ENCODE assay signal across 16 cellular contexts in the genomic region with DNA sequence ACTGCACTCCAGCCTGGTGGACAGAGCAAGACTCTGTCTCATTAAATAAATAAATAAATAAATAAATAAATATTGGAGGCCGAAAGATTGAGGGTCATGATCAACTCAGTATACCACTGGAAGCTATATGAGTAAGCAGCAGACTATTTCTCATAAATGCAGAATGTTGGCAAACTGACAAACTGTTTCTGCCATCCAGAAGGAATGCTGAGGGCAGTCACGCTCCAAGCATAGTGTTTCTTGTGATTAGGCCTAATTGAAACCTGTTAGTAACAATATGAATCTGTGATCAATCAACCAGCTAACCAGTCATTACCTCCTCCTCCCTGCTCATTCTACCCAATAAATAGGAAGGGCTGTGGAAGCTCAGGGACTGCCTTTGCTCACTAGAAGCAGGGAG. TPM values are rescaled to one million over a fixed set of nuclear protein-coding genes. Genes with fewer than 3 reads are reported as not detected.
DNase-seq lines count a peak whose midpoint lies in the region; ATAC-seq and TF ChIP-seq lines count a peak whose summit lies in the region.
"Had no signal": no experiment of that assay in that cellular context is flagged by ENCODE, and none has a peak within 500 bp of the region (broad histone marks: within the 10 kb centered on the region; RNA-seq: fewer than 3 reads in every experiment).

No MANE protein-coding gene starts in this region.

- H3K9ac ChIP-seq in IMR-90 (ENCODE audit: low read depth, low read length), result no peak overlapping the region

- H3K4me3 ChIP-seq in AG09309 (ENCODE audit: control insufficient read depth, low read depth, low read length), result no peak overlapping the region
- H3K4me3 ChIP-seq in IMR-90 (ENCODE audit: insufficient read depth, low read depth, low read length), result no peak overlapping the region
- no peak overlapping the region for H3K4me3 ChIP-seq in astrocyte of the cerebellum (ENCODE audit: low read depth, low read length)
- H3K4me3 ChIP-seq in kidney epithelial cell (ENCODE audit: low read depth, low read length), result no peak overlapping the region
- H3K4me3 ChIP-seq: lung had no signal

- peak overlapping the region; percentile 40; the same call in 1 of the 2 replicates for H2AK5ac ChIP-seq in IMR-90 (ENCODE audit: low read depth, low read length)

- no peak overlapping the region for H2AK9ac ChIP-seq in IMR-90 (replicated peaks; ENCODE audit: low read depth, low read length, poor library complexity)

- H2BK20ac ChIP-seq in IMR-90 (ENCODE audit: low read depth, low read length), result peak overlapping the region; percentile 6; the same call in 1 of the 2 replicates

- peak overlapping the region; percentile 83; the same call in 1 of the 2 replicates for H3K18ac ChIP-seq in IMR-90 (ENCODE audit: low read depth, low read length)

- intact Hi-C loops in IMR-90 (cut with micrococcal nuclease), result loop anchor here (5.0 kb wide), 2 partner anchors 198 to 348 kb away; no protein-coding TSS in a partner anchor

- TF ChIP-seq CTCF in AG09309 (IDR thresholded peaks at IDR 0.05; ENCODE audit: control insufficient read depth, insufficient read depth, low read depth, low read length, missing control alignments), result no peak
- no peak for TF ChIP-seq CTCF in IMR-90 (conservative IDR thresholded peaks at IDR 0.05; ENCODE audit: low read depth, low read length)
- TF ChIP-seq CTCF in astrocyte of the cerebellum (IDR thresholded peaks at IDR 0.05; ENCODE audit: low read depth, low read length, missing control alignments), result no peak
- TF ChIP-seq CTCF in kidney epithelial cell (IDR thresholded peaks at IDR 0.05; ENCODE audit: insufficient read depth, low read length, poor library complexity, severe bottlenecking), result no peak

- TF ChIP-seq POLR2A in IMR-90 (IDR thresholded peaks at IDR 0.05; ENCODE audit: low read depth, low read length), result no peak

- no TSS peak for BruUV-seq in IMR-90 (replicated peaks; lab: Mats Ljungman, UMichigan)

- no peaks in the 10 kb centered on the region for H3K9me3 ChIP-seq in IMR-90 (ENCODE audit: control insufficient read depth, insufficient read depth, low read length)

- peak overlapping the region; percentile 30 for H2BK5ac ChIP-seq in IMR-90 (ENCODE audit: low read depth, low read length, poor library complexity, severe bottlenecking)

- no peak overlapping the region for H2AFZ ChIP-seq in IMR-90 (replicated peaks; ENCODE audit: low read length, poor library complexity)

- H4K91ac ChIP-seq in IMR-90 (ENCODE audit: insufficient read depth, low read depth, low read length), result peak overlapping the region; percentile 2; the same call in 1 of the 2 replicates

- no peak overlapping the region for H3K4me2 ChIP-seq in IMR-90 (ENCODE audit: low read depth, low read length)

- H4K8ac ChIP-seq in IMR-90 (ENCODE audit: low read depth in 2 of 2, low read length in 2 of 2), result 0 out of 4 replicates have a peak overlapping the region, but pooled peaks of 1 of the 2 experiments have one; percentile 63

- POLR2A ChIA-PET in IMR-90 (lab: Charles Lee; ENCODE audit: unreplicated experiment), result no interaction called here

- TF ChIP-seq RAD21 in IMR-90 (IDR thresholded peaks at IDR 0.05; ENCODE audit: low read length), result no peak

- peaks cover 18% of the 10 kb centered on the region for H3K4me1 ChIP-seq in IMR-90 (ENCODE audit: control insufficient read depth, insufficient read depth, low read length)

- H3K23ac ChIP-seq in IMR-90 (ENCODE audit: low read depth, low read length), result no peak overlapping the region

- CTCF ChIA-PET in IMR-90 (lab: Yijun Ruan, JAX), result interaction anchor here (2.7 kb wide), 1 partner anchor 47 kb away, joined by 10 read pairs; no protein-coding TSS in a partner anchor

- no peaks in the 10 kb centered on the region for H4K20me1 ChIP-seq in IMR-90 (ENCODE audit: insufficient read depth, low read length)

- H3K14ac ChIP-seq in IMR-90 (replicated peaks; ENCODE audit: low read depth, low read length), result no peak overlapping the region

- H3K27me3 ChIP-seq in IMR-90 (ENCODE audit: control insufficient read depth, insufficient read depth, low read length), result no peaks in the 10 kb centered on the region
- H3K27me3 ChIP-seq in kidney epithelial cell (ENCODE audit: control insufficient read depth, insufficient read depth, low read length), result no peaks in the 10 kb centered on the region

- peak; percentile 86 for DNase-seq in AG09309 (ENCODE audit: low read depth)
- DNase-seq in IMR-90, result peak; percentile 77
- peak; percentile 55 for DNase-seq in astrocyte of the cerebellum (ENCODE audit: low read depth)
- DNase-seq in kidney epithelial cell (ENCODE audit: low read depth), result peak; percentile 87
- DNase-seq in mesenteric fat pad (ENCODE audit: low spot score), result no peak
- no peak for DNase-seq in retina
- DNase-seq: activated CD4-positive, CD25-positive, alpha-beta regulatory T cell; activated gamma-delta T cell; CD4-positive, alpha-beta T cell; endodermal cell; MV-4-11; stimulated activated CD8-positive, alpha-beta memory T cell treated with anti-CD3 and anti-CD28 coated beads, Interleukin-4, amount 100 ng/mL, for 48 hours had no signal

- no peaks in the 10 kb centered on the region for H3K79me1 ChIP-seq in IMR-90 (ENCODE audit: low read depth in 1 of 2, low read length in 2 of 2)

- dilution Hi-C loops in IMR-90 (cut with HindIII; ENCODE audit: low sequenced_read_pairs, unreplicated experiment), result no loop called here

- H3K56ac ChIP-seq in IMR-90 (ENCODE audit: extremely low read depth, insufficient read depth, low read length), result no peak overlapping the region

- in situ Hi-C loops in IMR-90 (cut with MboI; ENCODE audit: low sequenced_read_pairs), result loop anchor here (5.0 kb wide), 1 partner anchor 43 kb away; no protein-coding TSS in a partner anchor
- in situ Hi-C loops in astrocyte of the cerebellum (cut with HindIII; ENCODE audit: low sequenced_read_pairs), result loop anchor here (10.0 kb wide), 2 partner anchors 66 to 336 kb away; no protein-coding TSS in a partner anchor

- no peak overlapping the region for H2BK15ac ChIP-seq in IMR-90 (ENCODE audit: low read depth, low read length)

- ATAC-seq in IMR-90 (ENCODE audit: low read depth) (no peak; the same call in 1 of the 2 replicates), HG03039 (IDR thresholded peaks at IDR 0.05; ENCODE audit: unreplicated experiment) (no peak), HG02678 (IDR thresholded peaks at IDR 0.05; ENCODE audit: unreplicated experiment) (no peak)

- H4K5ac ChIP-seq in IMR-90 (ENCODE audit: low read depth, low read length), result peak overlapping the region; percentile 18

- H3K9me1 ChIP-seq in IMR-90 (ENCODE audit: insufficient read depth, low read length), result no peaks in the 10 kb centered on the region

- peak overlapping the region; percentile 27; the same call in 1 of the 2 replicates for H2BK120ac ChIP-seq in IMR-90 (ENCODE audit: low read depth, low read length)

- H3K27ac ChIP-seq in IMR-90 (ENCODE audit: insufficient read depth, low read length), result no peak overlapping the region

- no CpG with 5 or more reads among the region's 2 CpGs for WGBS in IMR-90 (ENCODE audit: extremely low coverage in 2 of 2, insufficient read length in 1 of 2), 2 experiments

- H3K36me3 ChIP-seq in IMR-90 (ENCODE audit: control insufficient read depth, insufficient read depth, low read length) (no peaks in the 10 kb centered on the region), kidney epithelial cell (ENCODE audit: control insufficient read depth, insufficient read depth, low read length) (no peaks in the 10 kb centered on the region)

- H3K4ac ChIP-seq in IMR-90 (ENCODE audit: low read depth, low read length), result 0 out of 2 replicates have a peak overlapping the region, but pooled peaks have one; percentile 7

TF ChIP-seq in IMR-90, 13 proteins besides CTCF, POLR2A, EP300 and RAD21:
- TF ChIP-seq BHLHE40 (IDR thresholded peaks at IDR 0.05; ENCODE audit: low read depth, low read length) (peak; percentile 34; the same call in 1 of the 2 replicates), MXI1 (IDR thresholded peaks at IDR 0.05; ENCODE audit: borderline replicate concordance, low read depth, low read length) (no peak)

RNA-seq across cellular contexts. Expression of a gene that starts 15.2 kb away (rescaled TPM):
- not detected in 2 replicates for total RNA-seq in IMR-90 (2012; rRNA removed)
- not detected in 2 replicates for polyA plus RNA-seq in IMR-90 (2012; rRNA removed)
- polyA plus RNA-seq in IMR-90 (2012; cell fraction: cytosol; rRNA removed), result not detected in 2 replicates
- polyA plus RNA-seq in IMR-90 (2012; cell fraction: nucleus; rRNA removed; ENCODE audit: low replicate concordance), result not detected in 2 replicates
- 2.5 and 2.8 TPM in 2 replicates for total RNA-seq in kidney epithelial cell
- 3.1 TPM for total RNA-seq in mesenteric fat pad
- total RNA-seq: CD4-positive, alpha-beta T cell had no signal

RNA-seq across cellular contexts. Expression of a gene that starts 15.3 kb away (rescaled TPM):
- total RNA-seq in IMR-90 (2012; rRNA removed) (not detected in 2 replicates), kidney epithelial cell (not detected in 2 replicates), mesenteric fat pad (51.5 TPM)
- not detected in 2 replicates for polyA plus RNA-seq in IMR-90 (2012; rRNA removed)
- polyA plus RNA-seq in IMR-90 (2012; cell fraction: cytosol; rRNA removed), result 0.12 TPM in 1 of 2 replicates, not detected in the other
- polyA plus RNA-seq in IMR-90 (2012; cell fraction: nucleus; rRNA removed; ENCODE audit: low replicate concordance), result 0.02 and 0.13 TPM in 2 replicates
- total RNA-seq: CD4-positive, alpha-beta T cell; endodermal cell; skeletal muscle tissue had no signal

Comparison
In these comparisons a context has a peak if more than half of its experiments do, and no peak if none do; other contexts are left out.
1. DNase-seq: peak in AG09309 (single experiment), IMR-90 (single experiment), astrocyte of the cerebellum (single experiment) and kidney epithelial cell (single experiment); none in mesenteric fat pad (single experiment) and retina (single experiment).
2. RNA of a gene that starts 15.3 kb away (total RNA-seq): 51.5 TPM in mesenteric fat pad (single experiment); not detected in IMR-90 and not detected in kidney epithelial cell; every median in the first group is over 10 times any median in the second.